ENCODE assay signal across 8 cellular contexts in the genomic region with DNA sequence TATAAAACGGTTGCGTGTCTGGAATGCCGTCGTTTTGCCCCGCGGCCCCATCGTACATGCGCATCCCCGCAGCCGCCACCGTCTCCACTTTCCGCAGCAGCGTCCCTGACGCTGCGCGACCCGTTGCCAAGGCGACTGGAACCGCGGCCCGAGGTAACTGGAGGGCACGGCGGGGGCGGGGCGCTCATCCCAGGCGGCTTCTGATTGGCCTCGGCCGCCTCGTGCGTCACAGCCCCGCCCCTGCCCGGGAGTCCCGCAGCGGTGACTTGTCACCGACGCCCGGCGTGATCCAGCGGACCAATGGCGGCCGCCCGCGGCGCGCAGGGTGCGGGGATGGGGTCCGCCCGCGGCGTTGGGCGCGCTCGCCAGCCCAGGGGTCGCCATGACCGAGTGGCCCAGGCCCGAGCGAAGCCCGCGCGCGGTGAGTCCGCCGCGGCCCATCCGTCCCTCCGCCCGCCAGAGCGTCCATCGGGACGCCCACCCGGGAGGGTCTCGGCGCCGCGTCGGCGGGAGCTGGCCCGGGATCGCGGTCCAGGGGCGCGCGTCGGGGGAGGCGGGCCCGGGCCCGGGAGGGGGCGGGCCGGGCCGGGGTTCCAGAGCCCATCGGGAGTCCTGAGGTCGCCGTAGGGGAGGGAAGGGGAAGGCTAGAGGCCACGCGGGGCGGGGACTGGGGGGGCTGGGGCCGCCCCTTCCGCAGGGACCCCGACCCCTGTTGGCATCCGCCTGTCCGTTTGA. TPM values are rescaled to one million over a fixed set of nuclear protein-coding genes. Genes with fewer than 3 reads are reported as not detected.
DNase-seq lines count a peak whose midpoint lies in the region; ATAC-seq and TF ChIP-seq lines count a peak whose summit lies in the region.

A gene with protein sequence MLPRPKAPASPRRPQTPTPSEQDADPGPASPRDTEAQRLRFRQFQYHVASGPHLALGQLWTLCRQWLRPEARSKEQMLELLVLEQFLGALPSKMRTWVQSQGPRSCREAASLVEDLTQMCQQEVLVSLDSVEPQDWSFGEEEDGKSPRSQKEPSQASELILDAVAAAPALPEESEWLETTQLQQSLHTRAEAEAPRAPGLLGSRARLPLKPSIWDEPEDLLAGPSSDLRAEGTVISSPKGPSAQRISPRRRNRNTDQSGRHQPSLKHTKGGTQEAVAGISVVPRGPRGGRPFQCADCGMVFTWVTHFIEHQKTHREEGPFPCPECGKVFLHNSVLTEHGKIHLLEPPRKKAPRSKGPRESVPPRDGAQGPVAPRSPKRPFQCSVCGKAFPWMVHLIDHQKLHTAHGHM (plus strand): TSS at position 285 of the 735 bp plus-strand sequence. CDS start 3,812 bp downstream, outside the sequence.

- 5 to 43% methylated on average over 101 of the region's 101 CpGs for WGBS in sigmoid colon, 2 donors

- H3K27me3 ChIP-seq in iPS-15b (ENCODE audit: control insufficient read depth, insufficient read depth, low read length) (no peaks in the 10 kb centered on the region), sigmoid colon (peaks cover 13 to 52% (median 32%) of the 10 kb centered on the region in 3 donors)

- H3K36me3 ChIP-seq in iPS-15b (ENCODE audit: control insufficient read depth, insufficient read depth, low read length): no peaks in the 10 kb centered on the region
- H3K36me3 ChIP-seq in sigmoid colon: no peaks in the 10 kb centered on the region

- TF ChIP-seq EP300 in sigmoid colon (IDR thresholded peaks at IDR 0.05): no peak

- ATAC-seq in HG03280 (IDR thresholded peaks at IDR 0.05; ENCODE audit: unreplicated experiment): no peak

- H3K9ac ChIP-seq in iPS-15b (ENCODE audit: low read depth, low read length): no peak within 1 kb of the TSS

- TF ChIP-seq POLR2A in sigmoid colon (IDR thresholded peaks at IDR 0.05): no peak

- CTCF ChIA-PET in AG04449 (lab: Yijun Ruan, JAX): no interaction called here

- H3K36me3 Mint-ChIP-seq in brain: peaks cover 12% of the 10 kb centered on the region

- peak within 1 kb of the TSS; percentile 70 to 92 (median 85) for H3K4me3 Mint-ChIP-seq in brain

- TF ChIP-seq CTCF in AG04449 (IDR thresholded peaks at IDR 0.05; ENCODE audit: insufficient read depth, low read length, missing control alignments) (no peak), brain (conservative IDR thresholded peaks at IDR 0.05) (no peak), sigmoid colon (IDR thresholded peaks at IDR 0.05) (no peak)

- H3K27ac ChIP-seq in sigmoid colon: peak within 1 kb of the TSS in 2 of 4 donors; percentile 56 to 65

- intact Hi-C loops in sigmoid colon (cut with DNase I): no loop called here

- H3K4me3 ChIP-seq in AG04449 (ENCODE audit: low read depth, low read length) (peak within 1 kb of the TSS; percentile 45), iPS-15b (ENCODE audit: low read depth, low read length) (peak within 1 kb of the TSS; percentile 18), sigmoid colon (peak within 1 kb of the TSS in 3 of 4 donors; percentile 46 to 59 (median 52))

- H3K4me1 ChIP-seq in iPS-15b (ENCODE audit: control insufficient read depth, insufficient read depth, low read length): no peaks in the 10 kb centered on the region
- peaks cover 0 to 4% (median 0%) of the 10 kb centered on the region in 4 donors for H3K4me1 ChIP-seq in sigmoid colon

- peaks cover 0 to 46% (median 16%) of the 10 kb centered on the region in 5 experiments for H3K9me3 Mint-ChIP-seq in brain

- H3K27ac Mint-ChIP-seq in brain: peak within 1 kb of the TSS in 4 of 5 experiments; percentile 71 to 98 (median 92)

- H3K27me3 Mint-ChIP-seq in brain: peaks cover 3% of the 10 kb centered on the region

- POLR2A ChIA-PET in AG04449 (lab: Yijun Ruan, JAX): no interaction called here

- H3K9me3 ChIP-seq in iPS-15b (ENCODE audit: control insufficient read depth, insufficient read depth, low read length) (no peaks in the 10 kb centered on the region), sigmoid colon (peaks cover 0 to 12% (median 4%) of the 10 kb centered on the region in 4 donors)

- DNase-seq in AG04449 (ENCODE audit: low read depth, low spot score): peak; percentile 3
- peak; percentile 84 for DNase-seq in NCI-H2029 (lab: John Stamatoyannopoulos, UW)
- DNase-seq in sigmoid colon: peak; percentile 89
- DNase-seq in AML-193 (lab: John Stamatoyannopoulos, UW): no peak
- no peak for DNase-seq in SIG-M5 treated with dmso at 0.1 percent for 504 hours (lab: John Stamatoyannopoulos, UW; ENCODE audit: unreplicated experiment)

- H3K4me1 Mint-ChIP-seq in brain: peaks cover 32% of the 10 kb centered on the region

RNA-seq across cellular contexts. Expression of the gene that starts here (rescaled TPM):
- polyA plus RNA-seq in brain (ENCODE audit: insufficient read depth, low read depth, low replicate concordance): 1.1 TPM
- not detected for total RNA-seq in sigmoid colon
- polyA plus RNA-seq in sigmoid colon: under 1 TPM in 1 of 3 donors, not detected in 2; 0.10 TPM

Comparison
In these comparisons a context has a peak if more than half of its experiments do, and no peak if none do; other contexts are left out.
1. Peak in DNase-seq and H3K4me3 ChIP-seq in sigmoid colon; RNA of the gene not detected or under 1 TPM.
2. DNase-seq: peak in AG04449 (single experiment) and NCI-H2029 (single experiment); none in AML-193 (0 of 2) and SIG-M5 treated with dmso at 0.1 percent for 504 hours (single experiment).
3. Peak in every context shown above with its lines, with median percentiles within 50 percentile points of each other: H3K4me3 ChIP-seq.